In genomic region chr20:3150908-3151307, GRCh38 we compare ENCODE assay signal across 12 cellular contexts.
"Had no signal": no experiment of that assay in that cellular context is flagged by ENCODE, and none has a peak within 500 bp of the region (broad histone marks: within the 10 kb centered on the region; RNA-seq: fewer than 3 reads in every experiment).

No MANE protein-coding gene starts in this region.

- H3K27me3 Mint-ChIP-seq: activated CD8-positive, alpha-beta memory T cell treated with anti-CD3 and anti-CD28 coated beads, Interleukin-2, amount 10 ng/mL, durations not matched to agents 7 days and 5 days; naive B cell had no signal

- H3K9me3 ChIP-seq: prostate gland, thoracic aorta, upper lobe of right lung had no signal

- H3K9me3 Mint-ChIP-seq: naive B cell had no signal

- H3K4me3 Mint-ChIP-seq: activated CD8-positive, alpha-beta memory T cell treated with anti-CD3 and anti-CD28 coated beads, Interleukin-2, amount 10 ng/mL, durations not matched to agents 7 days and 5 days; naive B cell had no signal

- ATAC-seq: activated CD8-positive, alpha-beta memory T cell treated with anti-CD3 and anti-CD28 coated beads, Interleukin-2, amount 10 ng/mL, durations not matched to agents 7 days and 5 days; esophagus mucosa; sciatic nerve; upper lobe of right lung had no signal

- H3K27me3 ChIP-seq: cardiac muscle cell, hepatocyte, upper lobe of right lung had no signal

- H3K4me3 ChIP-seq: cardiac muscle cell, hepatocyte, prostate gland, thoracic aorta, upper lobe of right lung had no signal

- H3K27ac Mint-ChIP-seq: activated CD8-positive, alpha-beta memory T cell treated with anti-CD3 and anti-CD28 coated beads, Interleukin-2, amount 10 ng/mL, durations not matched to agents 7 days and 5 days had no signal

- DNase-seq: activated CD8-positive, alpha-beta memory T cell treated with anti-CD3 and anti-CD28 coated beads, Interleukin-2, amount 10 ng/mL, durations not matched to agents 7 days and 5 days; activated naive CD4-positive, alpha-beta T cell treated with Interleukin-2 at 50 U/mL for 16 hours; islet precursor cell; naive B cell; nucleus accumbens; upper lobe of right lung had no signal

- H3K4me1 ChIP-seq: prostate gland had no signal

- H3K36me3 ChIP-seq: prostate gland had no signal

- H3K27ac ChIP-seq: cardiac muscle cell, hepatocyte, prostate gland, thoracic aorta, upper lobe of right lung had no signal
